ENCODE assay signal across 31 cellular contexts in genomic region chr11:3891751-3892150, GRCh38.
"Had no signal": no experiment of that assay in that cellular context is flagged by ENCODE, and none has a peak within 500 bp of the region (broad histone marks: within the 10 kb centered on the region; RNA-seq: fewer than 3 reads in every experiment).

No MANE protein-coding gene starts in this region.

- H3K4me3 Mint-ChIP-seq: activated CD4-positive, alpha-beta memory T cell treated with anti-CD3 and anti-CD28 coated beads, Interleukin-2, amount 10 ng/mL, durations not matched to agents 7 days and 5 days; activated CD8-positive, alpha-beta memory T cell treated with anti-CD3 and anti-CD28 coated beads, Interleukin-2, amount 10 ng/mL, durations not matched to agents 7 days and 5 days; activated naive CD8-positive, alpha-beta T cell treated with anti-CD3 and anti-CD28 coated beads, Interleukin-2, amount 10 ng/mL, durations not matched to agents 7 days and 5 days had no signal

- H3K9me3 Mint-ChIP-seq: activated CD4-positive, alpha-beta memory T cell treated with anti-CD3 and anti-CD28 coated beads, Interleukin-2, amount 10 ng/mL, durations not matched to agents 7 days and 5 days; activated naive CD8-positive, alpha-beta T cell treated with anti-CD3 and anti-CD28 coated beads, Interleukin-2, amount 10 ng/mL, durations not matched to agents 7 days and 5 days had no signal

- ATAC-seq: activated CD8-positive, alpha-beta memory T cell treated with anti-CD3 and anti-CD28 coated beads, Interleukin-2, amount 10 ng/mL, durations not matched to agents 7 days and 5 days; Right ventricle myocardium inferior; SK-N-SH treated with all-trans-retinoic acid at 6 μM for 48 hours had no signal

- H3K27me3 ChIP-seq: ascending aorta had no signal

- H3K36me3 ChIP-seq: ascending aorta, WERI-Rb-1 had no signal

- H3K27ac ChIP-seq: PC-9, RWPE1, WERI-Rb-1 had no signal

- DNase-seq: activated CD4-positive, alpha-beta memory T cell treated with anti-CD3 and anti-CD28 coated beads, Interleukin-2, amount 10 ng/mL, durations not matched to agents 7 days and 5 days; activated CD4-positive, alpha-beta T cell treated with anti-CD3 and anti-CD28 coated beads for 1 hour; activated CD4-positive, alpha-beta T cell treated with anti-CD3 and anti-CD28 coated beads for 48 hours; activated CD4-positive, CD25-positive, alpha-beta regulatory T cell; activated CD8-positive, alpha-beta memory T cell treated with anti-CD3 and anti-CD28 coated beads for 24 hours; activated CD8-positive, alpha-beta memory T cell treated with anti-CD3 and anti-CD28 coated beads, Interleukin-2, amount 10 ng/mL, durations not matched to agents 7 days and 5 days; activated CD8-positive, alpha-beta memory T cell treated with anti-CD3 and anti-CD28 coated beads, Interleukin-2, amount 50 U/mL, for 48 hours; activated effector memory CD4-positive, alpha-beta T cell treated with Interleukin-2 at 50 U/mL for 16 hours; activated naive CD4-positive, alpha-beta T cell treated with anti-CD3 and anti-CD28 coated beads, Interleukin-2, amount 50 U/mL, for 16 hours; activated naive CD8-positive, alpha-beta T cell treated with anti-CD3 and anti-CD28 coated beads, Interleukin-2, amount 10 ng/mL, durations not matched to agents 7 days and 5 days; activated T-cell treated with anti-CD3 and anti-CD28 coated beads, Interleukin-2, amount 50 U/mL, for 48 hours; amygdala; NCI-H1048; NCI-H1436 treated with DMSO at 0.1 percent for 48 hours; NCI-H1694 treated with DMSO at 0.1 percent for 48 hours; NCI-H2029 treated with DMSO at 0.1 percent for 48 hours; NCI-H2107; NCI-H2171; NCI-H510A; NCI-H526; NCI-H748 treated with DMSO at 0.1 percent for 48 hours; NK-92 treated with Interleukin-12 subunit alpha and Interleukin-12 subunit beta, amount 100 ng/mL, for 24 hours; PC-9; SIG-M5; SW 1271; T1000; WERI-Rb-1 had no signal

- H3K9me3 ChIP-seq: ascending aorta had no signal

- H3K27ac Mint-ChIP-seq: activated CD4-positive, alpha-beta memory T cell treated with anti-CD3 and anti-CD28 coated beads, Interleukin-2, amount 10 ng/mL, durations not matched to agents 7 days and 5 days; activated CD8-positive, alpha-beta memory T cell treated with anti-CD3 and anti-CD28 coated beads, Interleukin-2, amount 10 ng/mL, durations not matched to agents 7 days and 5 days had no signal

- H3K4me3 ChIP-seq: ascending aorta, PC-9 had no signal

- H3K27me3 Mint-ChIP-seq: activated CD4-positive, alpha-beta memory T cell treated with anti-CD3 and anti-CD28 coated beads, Interleukin-2, amount 10 ng/mL, durations not matched to agents 7 days and 5 days; activated CD8-positive, alpha-beta memory T cell treated with anti-CD3 and anti-CD28 coated beads, Interleukin-2, amount 10 ng/mL, durations not matched to agents 7 days and 5 days; activated naive CD8-positive, alpha-beta T cell treated with anti-CD3 and anti-CD28 coated beads, Interleukin-2, amount 10 ng/mL, durations not matched to agents 7 days and 5 days had no signal
